In genomic region chr1:69540052-69540451, GRCh38 we compare ENCODE assay signal across 29 cellular contexts.
"Had no signal": no experiment of that assay in that cellular context is flagged by ENCODE, and none has a peak within 500 bp of the region (broad histone marks: within the 10 kb centered on the region; RNA-seq: fewer than 3 reads in every experiment).

No MANE protein-coding gene starts in this region.

- H3K27me3 ChIP-seq: cardiac muscle cell had no signal

- DNase-seq: activated CD4-positive, alpha-beta T cell treated with anti-CD3 and anti-CD28 coated beads, Interleukin-2, amount 10 ng/mL, durations not matched to agents 24 days and 14 days; activated CD4-positive, alpha-beta T cell treated with anti-CD3 and anti-CD28 coated beads, Interleukin-2, amount 50 U/mL, for 4 hours; activated CD4-positive, CD25-positive, alpha-beta regulatory T cell; activated CD8-positive, alpha-beta T cell treated with anti-CD3 and anti-CD28 coated beads for 36 hours; activated effector memory CD4-positive, alpha-beta T cell treated with anti-CD3 and anti-CD28 coated beads, Interleukin-2, amount 50 U/mL, for 16 hours; activated naive CD4-positive, alpha-beta T cell; activated naive CD4-positive, alpha-beta T cell treated with anti-CD3 and anti-CD28 coated beads, Interleukin-2, amount 50 U/mL, for 16 hours; activated naive CD8-positive, alpha-beta T cell treated with anti-CD3 and anti-CD28 coated beads for 36 hours; activated T-cell treated with anti-CD3 and anti-CD28 coated beads, Interleukin-2, amount 50 U/mL, for 1 hour; activated T-cell treated with anti-CD3 and anti-CD28 coated beads, Interleukin-2, amount 50 U/mL, for 72 hours; amniotic stem cell; aorta; NCI-H1105; NCI-H1417 treated with DMSO at 0.1 percent for 48 hours; NCI-H187 treated with DMSO at 0.1 percent for 48 hours; NCI-H2081; NCI-H2171 treated with DMSO at 0.1 percent for 48 hours; NCI-H2227 treated with DMSO at 0.1 percent for 48 hours; NCI-H446; NCI-H524 treated with DMSO at 0.1 percent for 48 hours; PC-9; SJCRH30; T1000; WERI-Rb-1 had no signal

- H3K9me3 ChIP-seq: SJCRH30 had no signal

- H3K27ac ChIP-seq: cardiac muscle cell, PC-9, RWPE1, SJCRH30, SK-N-MC, WERI-Rb-1 had no signal

- ATAC-seq: activated CD8-positive, alpha-beta T cell treated with anti-CD3 and anti-CD28 coated beads for 36 hours; activated T-cell treated with anti-CD3 and anti-CD28 coated beads, Interleukin-2, amount 50 U/mL, for 72 hours; activated T-helper 17 cell treated with anti-CD3 and anti-CD28 coated beads, Interleukin-2, amount 50 U/mL, for 72 hours; Right ventricle myocardium inferior had no signal

- H3K4me3 ChIP-seq: cardiac muscle cell, PC-9, SJCRH30, SK-N-MC had no signal

- H3K4me1 ChIP-seq: SJCRH30 had no signal

- H3K36me3 ChIP-seq: cardiac muscle cell, SJCRH30, WERI-Rb-1 had no signal
